Comparison of ENCODE assay signal across 9 cellular contexts in the genomic region with DNA sequence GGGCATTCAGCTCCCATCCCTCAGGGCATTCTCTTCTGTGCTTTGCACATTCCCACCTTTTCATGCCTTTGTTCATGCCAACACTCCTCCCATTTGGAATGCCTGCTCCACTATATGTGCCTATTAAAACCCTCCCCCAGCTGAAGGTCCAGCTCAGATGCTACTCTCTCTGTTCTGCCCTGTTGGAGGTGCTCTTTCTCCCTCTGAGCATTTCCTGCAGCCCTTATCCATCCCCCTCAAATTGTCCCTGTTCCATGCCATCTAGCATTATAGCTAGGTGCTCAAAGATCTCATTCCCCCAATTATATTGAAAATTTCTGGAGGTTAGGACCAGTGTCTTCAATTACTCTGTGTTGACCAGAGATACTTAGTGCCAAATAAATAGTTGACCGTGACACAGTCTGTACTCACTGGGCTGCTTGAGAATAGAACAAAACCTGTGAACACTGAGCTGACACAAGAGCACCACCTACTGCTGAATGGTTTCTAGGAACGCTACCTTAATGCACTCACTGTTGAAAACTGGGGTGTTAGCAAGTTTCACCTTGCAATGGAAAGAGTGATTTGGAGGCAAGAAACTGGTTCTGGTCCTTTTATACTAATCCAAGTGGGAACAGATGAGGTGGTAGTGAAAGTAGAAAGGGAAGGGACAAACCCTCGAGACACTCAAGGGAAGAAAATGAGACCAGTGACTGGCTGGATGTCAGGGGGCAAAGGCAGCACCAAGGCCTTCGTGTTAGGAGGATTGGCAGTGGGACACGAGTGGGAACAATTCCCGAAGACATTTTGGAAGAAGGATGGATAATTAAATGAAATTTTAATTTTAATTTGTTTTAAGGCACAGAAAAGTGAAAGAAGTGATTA.
DNase-seq lines count a peak whose midpoint lies in the region; ATAC-seq, FAIRE-seq and TF ChIP-seq lines count a peak whose summit lies in the region.
"Had no signal": no experiment of that assay in that cellular context is flagged by ENCODE, and none has a peak within 500 bp of the region (broad histone marks: within the 10 kb centered on the region; RNA-seq: fewer than 3 reads in every experiment).

No MANE protein-coding gene starts in this region.

- no peaks in the 10 kb centered on the region for H3K36me3 ChIP-seq in small intestine (ENCODE audit: control insufficient read depth in 2 of 2, insufficient read depth in 2 of 2, low read length in 2 of 2)

- H3K4me1 ChIP-seq in small intestine (ENCODE audit: control insufficient read depth in 2 of 2, insufficient read depth in 1 of 2, low read depth in 1 of 2, low read length in 1 of 2) = peaks cover 0 to 4% of the 10 kb centered on the region in 2 donors

- no peaks in the 10 kb centered on the region for H3K27me3 ChIP-seq in small intestine (ENCODE audit: control insufficient read depth in 2 of 2, insufficient read depth in 2 of 2, low read length in 2 of 2)

- FAIRE-seq in small intestine (lab: Jason Lieb, UNC) = no peak
- FAIRE-seq: endometrium had no signal

- no peaks in the 10 kb centered on the region for H3K9me3 ChIP-seq in small intestine (ENCODE audit: control insufficient read depth, low read depth)

- TF ChIP-seq POLR2A in GM18505 (IDR thresholded peaks at IDR 0.05; ENCODE audit: borderline replicate concordance, extremely low read depth, insufficient read depth, insufficient read length) = no peak

- WGBS in small intestine, 3 donors = 51 to 63% (median 53%) methylated on average over 6 of the region's 6 CpGs

- no peak for ATAC-seq in GM18505 (IDR thresholded peaks at IDR 0.05; ENCODE audit: unreplicated experiment)

- no peak overlapping the region for H3K27ac ChIP-seq in small intestine (ENCODE audit: low read depth in 1 of 2, low read length in 1 of 2)

- H3K4me3 ChIP-seq in small intestine (ENCODE audit: low read depth in 1 of 2, low read length in 2 of 2) = no peak overlapping the region

- DNase-seq in AML-193 (lab: John Stamatoyannopoulos, UW) (peak; percentile 4 to 5), HCEC 1CT (peak; percentile 58), RKO (ENCODE audit: low spot score) (peak; percentile 9), glomerular visceral epithelial cell (ENCODE audit: extremely low spot score) (peak; percentile 46), small intestine (peak; percentile 50), amniotic stem cell (lab: John Stamatoyannopoulos, UW) (no peak)
- no peak for DNase-seq in stimulated activated CD4-positive, alpha-beta T cell treated with anti-CD3 and anti-CD28 coated beads, Interleukin-4, amount 100 ng/mL, for 4 hours

Comparison
In these comparisons a context has a peak if more than half of its experiments do, and no peak if none do; other contexts are left out.
1. DNase-seq: peak in AML-193 (2 of 2), HCEC 1CT (single experiment), RKO (single experiment), glomerular visceral epithelial cell (single experiment) and small intestine (single experiment); none in stimulated activated CD4-positive, alpha-beta T cell treated with anti-CD3 and anti-CD28 coated beads, Interleukin-4, amount 100 ng/mL, for 4 hours (0 of 2) and amniotic stem cell (single experiment).